Comparison of ENCODE assay signal across 1 cellular context in the genomic region with DNA sequence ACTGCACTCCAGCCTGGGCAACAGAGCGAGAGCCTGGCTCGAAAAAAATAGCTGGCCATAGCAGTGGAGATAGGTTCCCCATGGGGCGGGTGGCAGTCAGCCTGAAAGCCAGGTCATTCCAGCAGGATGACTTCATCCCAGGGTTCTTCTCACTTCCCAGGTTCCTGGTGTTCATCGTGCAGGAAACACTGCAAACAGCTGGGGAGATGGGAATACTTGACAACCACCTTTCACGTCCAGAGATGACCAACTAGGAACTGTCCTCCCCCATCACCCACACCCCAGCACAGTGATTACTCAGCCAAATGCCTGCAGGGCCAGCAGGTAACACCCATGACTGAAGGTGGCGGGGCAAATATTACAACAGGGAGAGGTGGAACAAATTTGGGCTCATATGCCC.
TF ChIP-seq lines count a peak whose summit lies in the region.

No MANE protein-coding gene starts in this region.

TF ChIP-seq in IMR-90, 13 proteins besides CTCF, POLR2A, EP300 and RAD21 (continued from another document):
- TF ChIP-seq MAZ (IDR thresholded peaks at IDR 0.05; ENCODE audit: borderline replicate concordance, low read depth, low read length), result no peak
- TF ChIP-seq CEBPB (IDR thresholded peaks at IDR 0.05; ENCODE audit: low read depth, low read length), result no peak
- no peak for TF ChIP-seq NFE2L2 (IDR thresholded peaks at IDR 0.05; ENCODE audit: low read depth, low read length)
- TF ChIP-seq MAFK (IDR thresholded peaks at IDR 0.05; ENCODE audit: low read depth, low read length), result no peak
- no peak for TF ChIP-seq SMC3 (IDR thresholded peaks at IDR 0.05; ENCODE audit: low read depth, low read length)
- TF ChIP-seq RCOR1 (IDR thresholded peaks at IDR 0.05; ENCODE audit: insufficient replicate concordance, low read length), result no peak
- TF ChIP-seq USF2 (IDR thresholded peaks at IDR 0.05; ENCODE audit: low read depth, low read length), result no peak
- no peak for TF ChIP-seq BHLHE40 (IDR thresholded peaks at IDR 0.05; ENCODE audit: low read depth, low read length)
- no peak for TF ChIP-seq RFX5 (IDR thresholded peaks at IDR 0.05; ENCODE audit: low read depth, low read length)
- TF ChIP-seq CHD1 (IDR thresholded peaks at IDR 0.05; ENCODE audit: low read depth, low read length), result no peak
- no peak for TF ChIP-seq ELK1 (IDR thresholded peaks at IDR 0.05; ENCODE audit: borderline replicate concordance, low read depth, low read length)
- TF ChIP-seq MXI1 (IDR thresholded peaks at IDR 0.05; ENCODE audit: borderline replicate concordance, low read depth, low read length), result no peak
